Comparison of ENCODE assay signal across 23 cellular contexts in genomic region chr10:93995182-93995581, GRCh38. TPM values are rescaled to one million over a fixed set of nuclear protein-coding genes. Genes with fewer than 3 reads are reported as not detected.
DNase-seq lines count a peak whose midpoint lies in the region; ATAC-seq, FAIRE-seq and TF ChIP-seq lines count a peak whose summit lies in the region.
"Had no signal": no experiment of that assay in that cellular context is flagged by ENCODE, and none has a peak within 500 bp of the region (broad histone marks: within the 10 kb centered on the region; RNA-seq: fewer than 3 reads in every experiment).

No MANE protein-coding gene starts in this region.

- peaks cover 5% of the 10 kb centered on the region for H3K36me3 Mint-ChIP-seq in endodermal cell (ENCODE audit: low read depth)
- H3K36me3 Mint-ChIP-seq: activated naive CD8-positive, alpha-beta T cell treated with anti-CD3 and anti-CD28 coated beads for 36 hours had no signal

- H3K4me1 Mint-ChIP-seq in endodermal cell, result peaks cover 57% of the 10 kb centered on the region
- H3K4me1 Mint-ChIP-seq: activated naive CD8-positive, alpha-beta T cell treated with anti-CD3 and anti-CD28 coated beads for 36 hours had no signal

- no peaks in the 10 kb centered on the region for H3K79me2 ChIP-seq in osteoblast (ENCODE audit: insufficient read depth, low read length)

- in situ Hi-C loops in G401 (cut with HindIII; ENCODE audit: low sequenced_read_pairs), result no loop called here
- in situ Hi-C loops in KBM-7 (cut with MboI; ENCODE audit: low pct_unique_long_range_greater_than_20kb, low sequenced_read_pairs), result no loop called here

- no peak for TF ChIP-seq EP300 in A549 (IDR thresholded peaks at IDR 0.05)

- POLR2A ChIA-PET in A549 (lab: Yijun Ruan, JAX), result no interaction called here

- DNase-seq in A549 (ENCODE audit: low read depth in 1 of 2, low spot score in 1 of 2) (no peak), MG63 (no peak), endodermal cell (no peak), osteoblast (ENCODE audit: insufficient read length, low spot score, missing footprints) (no peak), posterior cingulate gyrus (no peak), mucosa of gallbladder (ENCODE audit: low spot score) (no peak), G401 (ENCODE audit: low spot score) (no peak), KBM-7 (no peak)
- DNase-seq: activated CD4-positive, alpha-beta memory T cell treated with anti-CD3 and anti-CD28 coated beads, Interleukin-2, amount 10 ng/mL, durations not matched to agents 7 days and 5 days; activated naive CD8-positive, alpha-beta T cell treated with anti-CD3 and anti-CD28 coated beads for 36 hours; activated T-cell treated with anti-CD3 and anti-CD28 coated beads, Interleukin-2, amount 50 U/mL, for 1 hour; CD4-positive, alpha-beta T cell; MM.1S; naive thymus-derived CD8-positive, alpha-beta T cell; NCI-H187; NCI-H345; retina; stimulated activated naive CD8-positive, alpha-beta T cell treated with anti-CD3 and anti-CD28 coated beads, Interleukin-15, Interleukin-2, amounts not matched to agents 100 U/mL and 50 U/mL, for 24 hours; WERI-Rb-1 had no signal

- no peak for TF ChIP-seq RAD21 in A549 (conservative IDR thresholded peaks at IDR 0.05 in 1 of 2, IDR thresholded peaks at IDR 0.05 in 1 of 2)

- intact Hi-C loops in posterior cingulate gyrus (cut with DNase I), result no loop called here

- TF ChIP-seq CTCF in A549 (IDR thresholded peaks at IDR 0.05), result no peak
- no peak for TF ChIP-seq CTCF in endodermal cell (conservative IDR thresholded peaks at IDR 0.05)
- TF ChIP-seq CTCF in osteoblast (IDR thresholded peaks at IDR 0.05; ENCODE audit: extremely low read depth, low read depth, low read length), result no peak

- no peak for TF ChIP-seq POLR2A in A549 (IDR thresholded peaks at IDR 0.05; ENCODE audit: low read length)

- peak overlapping the region; percentile 63; the same call in 2 of the 3 replicates for H3K4me3 ChIP-seq in A549
- peak overlapping the region; percentile 66; the same call in 1 of the 2 replicates for H3K4me3 ChIP-seq in MG63
- H3K4me3 ChIP-seq in endodermal cell (ENCODE audit: low read length), result peak overlapping the region; percentile 85
- no peak overlapping the region for H3K4me3 ChIP-seq in osteoblast (ENCODE audit: insufficient read depth, low read length)

- peak overlapping the region; percentile 65 for H3K4me3 Mint-ChIP-seq in endodermal cell
- H3K4me3 Mint-ChIP-seq: activated CD4-positive, alpha-beta memory T cell treated with anti-CD3 and anti-CD28 coated beads, Interleukin-2, amount 10 ng/mL, durations not matched to agents 7 days and 5 days; activated naive CD8-positive, alpha-beta T cell treated with anti-CD3 and anti-CD28 coated beads for 36 hours had no signal

- H3K9me3 Mint-ChIP-seq in endodermal cell, result no peaks in the 10 kb centered on the region
- H3K9me3 Mint-ChIP-seq: activated CD4-positive, alpha-beta memory T cell treated with anti-CD3 and anti-CD28 coated beads, Interleukin-2, amount 10 ng/mL, durations not matched to agents 7 days and 5 days; activated naive CD8-positive, alpha-beta T cell treated with anti-CD3 and anti-CD28 coated beads for 36 hours; CD4-positive, alpha-beta T cell had no signal

- peak overlapping the region in 1 of 2 experiments; percentile 91; a peak in 4 of 6 replicates for H3K27ac ChIP-seq in A549
- H3K27ac ChIP-seq in endodermal cell (ENCODE audit: low read depth, low read length), result no peak overlapping the region
- H3K27ac ChIP-seq in osteoblast (ENCODE audit: low read depth, low read length), result no peak overlapping the region
- H3K27ac ChIP-seq: breast epithelium, WERI-Rb-1 had no signal

- H3K27me3 Mint-ChIP-seq in endodermal cell (ENCODE audit: insufficient read depth), result peaks cover 55% of the 10 kb centered on the region

- H3K4me1 ChIP-seq in A549, result peaks cover 56% of the 10 kb centered on the region
- H3K4me1 ChIP-seq in endodermal cell (ENCODE audit: control insufficient read depth, insufficient read depth, low read length), result peaks cover 9% of the 10 kb centered on the region
- H3K4me1 ChIP-seq in osteoblast (ENCODE audit: insufficient read depth, low read length), result peaks cover 57% of the 10 kb centered on the region

- no peaks in the 10 kb centered on the region; the same call in 1 of the 2 replicates for H3K36me3 ChIP-seq in MG63
- peaks cover 8% of the 10 kb centered on the region for H3K36me3 ChIP-seq in endodermal cell (ENCODE audit: control insufficient read depth, insufficient read depth, low read length)
- no peaks in the 10 kb centered on the region for H3K36me3 ChIP-seq in osteoblast (ENCODE audit: insufficient read depth, low read length)
- H3K36me3 ChIP-seq: breast epithelium, WERI-Rb-1 had no signal

- no peaks in the 10 kb centered on the region for H4K20me1 ChIP-seq in osteoblast (ENCODE audit: insufficient read depth, low read length)

- no peaks in the 10 kb centered on the region for H3K27me3 ChIP-seq in MG63
- no peaks in the 10 kb centered on the region for H3K27me3 ChIP-seq in endodermal cell (ENCODE audit: control insufficient read depth, insufficient read depth, low read length, poor library complexity, severe bottlenecking)
- no peaks in the 10 kb centered on the region for H3K27me3 ChIP-seq in osteoblast (ENCODE audit: insufficient read depth, low read length)
- H3K27me3 ChIP-seq: breast epithelium had no signal

- H3K4me2 ChIP-seq in A549, result peak overlapping the region; percentile 71
- peak overlapping the region; percentile 91 for H3K4me2 ChIP-seq in osteoblast (ENCODE audit: insufficient read depth, low read length)

- no peak overlapping the region for H3K9ac ChIP-seq in endodermal cell (ENCODE audit: extremely low read depth, low read length, poor library complexity, severe bottlenecking)

- CTCF ChIA-PET in A549 (lab: Yijun Ruan, JAX), result interaction anchor here (0.6 to 2.6 kb wide), 3 partner anchors 9 to 78 kb away, joined by 3 to 11 read pairs (median 3); no protein-coding TSS in a partner anchor

- no peak for FAIRE-seq in A549 (lab: Jason Lieb, UNC)
- FAIRE-seq: GM19239, HepG2, urothelium cell line had no signal

- WGBS in A549 (ENCODE audit: missing lambda C conversion rate), result 83% methylated on average over 1 of the region's 1 CpG
- no CpG with 5 or more reads among the region's 1 CpG for WGBS in endodermal cell (ENCODE audit: insufficient coverage in 1 of 2, insufficient read length in 1 of 2), 2 experiments

- H3K9me3 ChIP-seq in A549 (no peaks in the 10 kb centered on the region), MG63 (no peaks in the 10 kb centered on the region), endodermal cell (ENCODE audit: control insufficient read depth, low read length) (peaks cover 11% of the 10 kb centered on the region), osteoblast (ENCODE audit: low read depth, low read length) (no peaks in the 10 kb centered on the region)
- H3K9me3 ChIP-seq: breast epithelium had no signal

- no peak for ATAC-seq in A549
- ATAC-seq: HepG2; naive thymus-derived CD8-positive, alpha-beta T cell; stimulated activated naive CD8-positive, alpha-beta T cell treated with anti-CD3 and anti-CD28 coated beads, Interleukin-15, Interleukin-2, amounts not matched to agents 100 U/mL and 50 U/mL, for 24 hours had no signal

- no peak overlapping the region for H2AFZ ChIP-seq in osteoblast (ENCODE audit: low read length)

- H3K27ac Mint-ChIP-seq in endodermal cell, result no peak overlapping the region
- H3K27ac Mint-ChIP-seq: activated CD4-positive, alpha-beta memory T cell treated with anti-CD3 and anti-CD28 coated beads, Interleukin-2, amount 10 ng/mL, durations not matched to agents 7 days and 5 days; activated naive CD8-positive, alpha-beta T cell treated with anti-CD3 and anti-CD28 coated beads for 36 hours; CD4-positive, alpha-beta T cell had no signal

TF ChIP-seq in A549, 52 proteins besides CTCF, POLR2A, EP300 and RAD21 (continues in another document):
- TF ChIP-seq ZFP36 (IDR thresholded peaks at IDR 0.05; ENCODE audit: borderline replicate concordance, partially characterized antibody), result no peak
- TF ChIP-seq MAFK (IDR thresholded peaks at IDR 0.05; ENCODE audit: partially characterized antibody), result no peak
- no peak for TF ChIP-seq REST (IDR thresholded peaks at IDR 0.05)

RNA-seq across cellular contexts. Expression of gene PLCE1, which starts 1.5 kb away (rescaled TPM):
- polyA plus RNA-seq in A549 (2011; rRNA removed) (18.2 and 20.7 TPM in 2 replicates), A549 (2017; fragmentation: RNase III; extraction: RNeasy Plus Mini Kit Qiagen cat#74134 plus additional on column Dnase treatment) (10.7 to 12.8 TPM (median 10.9 TPM) in 3 replicates)
- 4.4 and 5.1 TPM in 2 replicates for polyA plus RNA-seq in A549 (2012; cell fraction: cytosol; rRNA removed)
- polyA plus RNA-seq in A549 (2012; cell fraction: nucleus; rRNA removed), result 4.2 and 7.4 TPM in 2 replicates
- 44.9 TPM in 2 replicates for polyA minus RNA-seq in A549 (2011; rRNA and poly(A)+ RNA removed)
- 1.5 and 3.9 TPM in 2 replicates for total RNA-seq in MG63 (2014; rRNA removed; shearing (Covaris generic); ENCODE audit: low replicate concordance)
- total RNA-seq in endodermal cell (10 to 100 TPM; 13.1 to 14.3 TPM), osteoblast (6.2 and 7.7 TPM in 2 replicates), mucosa of gallbladder (3.5 TPM)
- polyA plus RNA-seq in endodermal cell (2013, experiment 1 of 2), result 4.5 TPM
- polyA plus RNA-seq in endodermal cell (2013, experiment 2 of 2), result 6.2 TPM
- 2.3 and 3.2 TPM in 2 replicates for total RNA-seq in G401 (2014; rRNA removed; shearing (Covaris generic))
- total RNA-seq: activated naive CD8-positive, alpha-beta T cell treated with anti-CD3 and anti-CD28 coated beads for 36 hours; naive thymus-derived CD8-positive, alpha-beta T cell had no signal
- polyA plus RNA-seq: HepG2 had no signal
